ENCODE assay signal across 13 cellular contexts in the genomic region with DNA sequence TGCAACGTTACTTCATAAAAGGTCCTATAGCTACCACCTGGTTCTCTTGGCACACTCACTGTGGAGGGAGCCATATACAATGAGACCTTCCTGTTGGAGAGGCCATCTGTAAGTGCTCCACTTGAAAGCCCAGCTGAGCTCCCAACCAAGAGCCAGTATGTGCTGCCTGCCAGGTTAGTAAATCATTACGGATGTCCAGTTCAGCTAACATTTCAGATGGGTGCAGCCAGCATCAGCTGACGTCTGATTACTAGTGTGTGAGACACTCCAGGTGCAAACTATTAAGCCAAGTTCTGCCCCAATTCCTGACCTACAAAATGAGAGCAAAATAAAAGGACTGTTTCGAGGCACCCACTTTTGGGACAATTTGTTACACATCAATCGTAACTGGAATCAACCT.
"Had no signal": no experiment of that assay in that cellular context is flagged by ENCODE, and none has a peak within 500 bp of the region (broad histone marks: within the 10 kb centered on the region; RNA-seq: fewer than 3 reads in every experiment).

No MANE protein-coding gene starts in this region.

- ATAC-seq: heart right ventricle, right cardiac atrium had no signal

- H3K36me3 ChIP-seq: heart right ventricle, thyroid gland, uterus had no signal

- H3K4me3 ChIP-seq: coronary artery, heart right ventricle, thyroid gland, uterus had no signal

- H3K4me1 ChIP-seq: heart right ventricle, thyroid gland, uterus had no signal

- H3K9me3 ChIP-seq: thyroid gland, uterus had no signal

- DNase-seq: activated CD4-positive, alpha-beta T cell treated with anti-CD3 and anti-CD28 coated beads, Interleukin-2, amount 50 U/mL, for 1 hour; activated CD4-positive, CD25-positive, alpha-beta regulatory T cell; activated naive CD4-positive, alpha-beta T cell treated with anti-CD3 and anti-CD28 coated beads, Interleukin-2, amount 10 ng/mL, durations not matched to agents 7 days and 5 days; caudate nucleus; effector CD4-positive, alpha-beta T cell; heart right ventricle; kidney; posterior cingulate gyrus; right cardiac atrium; small intestine; thyroid gland; uterus had no signal

- H3K27ac ChIP-seq: coronary artery, heart right ventricle, thyroid gland, uterus had no signal

- H3K27me3 ChIP-seq: heart right ventricle, thyroid gland, uterus had no signal
